29 cellular contexts compared by ENCODE assay signal in the genomic region with DNA sequence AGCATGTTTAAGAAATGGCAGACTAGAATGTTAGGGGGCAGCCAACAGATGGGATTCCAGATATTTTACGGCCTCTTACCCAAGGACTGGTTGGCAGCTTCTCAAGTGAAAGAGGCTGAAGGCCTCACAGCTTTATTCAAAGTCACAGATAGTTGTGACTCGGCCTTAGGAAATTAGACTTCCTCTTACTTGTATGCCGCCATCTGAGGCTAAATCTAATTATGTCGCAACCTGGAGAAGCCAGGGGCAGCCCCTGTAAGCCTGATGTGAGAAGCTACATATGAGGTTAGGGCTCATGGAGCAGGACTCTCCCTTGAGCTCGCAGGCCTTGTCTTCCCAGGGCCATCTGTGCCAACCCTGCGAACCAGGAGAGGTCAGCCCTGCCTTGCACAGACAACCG.
DNase-seq lines count a peak whose midpoint lies in the region; ATAC-seq and TF ChIP-seq lines count a peak whose summit lies in the region.
"Had no signal": no experiment of that assay in that cellular context is flagged by ENCODE, and none has a peak within 500 bp of the region (broad histone marks: within the 10 kb centered on the region; RNA-seq: fewer than 3 reads in every experiment).

No MANE protein-coding gene starts in this region.

- H3K9me3 ChIP-seq in GM23248 (ENCODE audit: low read depth): no peaks in the 10 kb centered on the region
- H3K9me3 ChIP-seq: BLaER1, body of pancreas, esophagus squamous epithelium, pancreas, Peyer's patch, right atrium auricular region, SJCRH30, transverse colon had no signal

- no peaks in the 10 kb centered on the region for H3K27me3 ChIP-seq in GM23248 (replicated peaks; ENCODE audit: insufficient read depth)
- H3K27me3 ChIP-seq: BLaER1, body of pancreas, esophagus squamous epithelium, pancreas, Peyer's patch, right atrium auricular region, SJCRH30, transverse colon had no signal

- POLR2A ChIA-PET in AG04449 (lab: Yijun Ruan, JAX): no interaction called here

- H3K36me3 ChIP-seq in GM23248 (ENCODE audit: low read depth): no peaks in the 10 kb centered on the region
- H3K36me3 ChIP-seq: BLaER1, pancreas, Peyer's patch, right atrium auricular region, SJCRH30, transverse colon had no signal

- no peaks in the 10 kb centered on the region for H3K79me2 ChIP-seq in GM23248 (ENCODE audit: insufficient read depth)

- in situ Hi-C loops in GM23248 (cut with MboI): no loop called here

- H3K4me2 ChIP-seq in GM23248 (ENCODE audit: unreplicated experiment): no peak overlapping the region
- H3K4me2 ChIP-seq: BLaER1 had no signal

- no peaks in the 10 kb centered on the region for H3K4me1 ChIP-seq in GM23248 (ENCODE audit: insufficient read depth)
- H3K4me1 ChIP-seq: body of pancreas, esophagus squamous epithelium, pancreas, Peyer's patch, right atrium auricular region, SJCRH30, transverse colon had no signal

- WGBS in GM23248 (ENCODE audit: low coverage in 1 of 2, low lambda C conversion rate in 2 of 2, missing lambda C conversion rate in 2 of 2), 2 experiments: 44 to 51% methylated on average over 7 of the region's 7 CpGs

- no peak overlapping the region for H3K4me3 Mint-ChIP-seq in activated T-cell treated with anti-CD3 and anti-CD28 coated beads, Interleukin-2, amount 50 U/mL, for 72 hours
- H3K4me3 Mint-ChIP-seq: activated CD4-positive, alpha-beta memory T cell treated with anti-CD3 and anti-CD28 coated beads, Interleukin-2, amount 10 ng/mL, durations not matched to agents 7 days and 5 days had no signal

- peaks cover 7% of the 10 kb centered on the region for H3K4me1 Mint-ChIP-seq in activated T-cell treated with anti-CD3 and anti-CD28 coated beads, Interleukin-2, amount 50 U/mL, for 72 hours (ENCODE audit: low read depth)

- H4K20me1 ChIP-seq in GM23248 (ENCODE audit: insufficient read depth): no peaks in the 10 kb centered on the region
- H4K20me1 ChIP-seq: BLaER1 had no signal

- no peaks in the 10 kb centered on the region for H3K36me3 Mint-ChIP-seq in activated T-cell treated with anti-CD3 and anti-CD28 coated beads, Interleukin-2, amount 50 U/mL, for 72 hours (ENCODE audit: insufficient read depth in 2 of 2)

- DNase-seq in AG04449 (ENCODE audit: low read depth, low spot score): peak; percentile 17
- peak; percentile 9 for DNase-seq in GM23248
- DNase-seq in NOMO-1 treated with DMSO at 0.1 percent for 48 hours (lab: John Stamatoyannopoulos, UW; ENCODE audit: unreplicated experiment): peak; percentile 90
- DNase-seq in amniotic epithelial cell (ENCODE audit: low read depth): peak; percentile 47
- no peak for DNase-seq in activated T-cell treated with anti-CD3 and anti-CD28 coated beads, Interleukin-2, amount 50 U/mL, for 72 hours
- no peak for DNase-seq in stimulated activated CD4-positive, alpha-beta T cell treated with anti-CD3 and anti-CD28 coated beads, Interleukin-4, amount 100 ng/mL, for 4 hours
- DNase-seq in NCI-H345 (lab: John Stamatoyannopoulos, UW): no peak
- DNase-seq: activated CD4-positive, alpha-beta memory T cell treated with anti-CD3 and anti-CD28 coated beads, Interleukin-2, amount 10 ng/mL, durations not matched to agents 7 days and 5 days; activated CD4-positive, CD25-positive, alpha-beta regulatory T cell treated with anti-CD3 and anti-CD28 coated beads, Interleukin-2, amount 50 U/mL, for 72 hours; activated effector memory CD4-positive, alpha-beta T cell treated with anti-CD3 and anti-CD28 coated beads, Interleukin-2, amount 50 U/mL, for 16 hours; body of pancreas; COR-L47; dermis blood vessel endothelial cell; DMS53; esophagus squamous epithelium; foreskin melanocyte; GF-D8; NCI-H1436 treated with DMSO at 0.1 percent for 48 hours; NCI-H2107; NCI-H446; pancreas; Peyer's patch; SJCRH30; T-helper 1 cell; transverse colon had no signal

- no peaks in the 10 kb centered on the region for H3K27me3 Mint-ChIP-seq in activated T-cell treated with anti-CD3 and anti-CD28 coated beads, Interleukin-2, amount 50 U/mL, for 72 hours (ENCODE audit: low read depth)
- H3K27me3 Mint-ChIP-seq: activated CD4-positive, alpha-beta memory T cell treated with anti-CD3 and anti-CD28 coated beads, Interleukin-2, amount 10 ng/mL, durations not matched to agents 7 days and 5 days had no signal

- H3K4me3 ChIP-seq in AG04449 (ENCODE audit: low read depth, low read length): no peak overlapping the region
- no peak overlapping the region for H3K4me3 ChIP-seq in GM23248
- H3K4me3 ChIP-seq: BLaER1, body of pancreas, esophagus squamous epithelium, lung, pancreas, Peyer's patch, right atrium auricular region, SJCRH30, transverse colon had no signal

- no peak overlapping the region for H2AFZ ChIP-seq in GM23248

- H3K27ac Mint-ChIP-seq in activated T-cell treated with anti-CD3 and anti-CD28 coated beads, Interleukin-2, amount 50 U/mL, for 72 hours: no peak overlapping the region
- H3K27ac Mint-ChIP-seq: activated CD4-positive, alpha-beta memory T cell treated with anti-CD3 and anti-CD28 coated beads, Interleukin-2, amount 10 ng/mL, durations not matched to agents 7 days and 5 days had no signal

- no peak for ATAC-seq in GM19455 (IDR thresholded peaks at IDR 0.05; ENCODE audit: unreplicated experiment)
- no peak for ATAC-seq in activated T-cell treated with anti-CD3 and anti-CD28 coated beads, Interleukin-2, amount 50 U/mL, for 72 hours (replicated peaks in 1 of 2)
- ATAC-seq: body of pancreas, pancreas had no signal

- H3K9me2 ChIP-seq in GM23248 (ENCODE audit: insufficient read depth): no peaks in the 10 kb centered on the region

- no peaks in the 10 kb centered on the region for H3F3A ChIP-seq in GM23248 (ENCODE audit: insufficient read depth)

- CTCF ChIA-PET in AG04449 (lab: Yijun Ruan, JAX): interaction anchor here (0.8 to 2.1 kb wide), 2 partner anchors 234 to 453 kb away, joined by 3 to 4 read pairs; a partner anchor contains a TSS

- no peak for TF ChIP-seq CTCF in AG04449 (IDR thresholded peaks at IDR 0.05; ENCODE audit: insufficient read depth, low read length, missing control alignments)

- H3K27ac ChIP-seq in GM23248: no peak overlapping the region
- H3K27ac ChIP-seq: BLaER1, body of pancreas, esophagus squamous epithelium, pancreas, Peyer's patch, right atrium auricular region, SJCRH30, transverse colon had no signal

- no peak overlapping the region for H3K9ac ChIP-seq in GM23248
- H3K9ac ChIP-seq: BLaER1 had no signal

- no peaks in the 10 kb centered on the region for H3K9me3 Mint-ChIP-seq in activated T-cell treated with anti-CD3 and anti-CD28 coated beads, Interleukin-2, amount 50 U/mL, for 72 hours
- H3K9me3 Mint-ChIP-seq: activated CD4-positive, alpha-beta memory T cell treated with anti-CD3 and anti-CD28 coated beads, Interleukin-2, amount 10 ng/mL, durations not matched to agents 7 days and 5 days had no signal

Comparison
In these comparisons a context has a peak if more than half of its experiments do, and no peak if none do; other contexts are left out.
1. DNase-seq: peak in AG04449 (single experiment), GM23248 (single experiment), NOMO-1 treated with DMSO at 0.1 percent for 48 hours (single experiment) and amniotic epithelial cell (single experiment); none in activated T-cell treated with anti-CD3 and anti-CD28 coated beads, Interleukin-2, amount 50 U/mL, for 72 hours (0 of 2), stimulated activated CD4-positive, alpha-beta T cell treated with anti-CD3 and anti-CD28 coated beads, Interleukin-4, amount 100 ng/mL, for 4 hours (0 of 2) and NCI-H345 (single experiment).